Comparison of ENCODE assay signal across 18 cellular contexts in the genomic region with DNA sequence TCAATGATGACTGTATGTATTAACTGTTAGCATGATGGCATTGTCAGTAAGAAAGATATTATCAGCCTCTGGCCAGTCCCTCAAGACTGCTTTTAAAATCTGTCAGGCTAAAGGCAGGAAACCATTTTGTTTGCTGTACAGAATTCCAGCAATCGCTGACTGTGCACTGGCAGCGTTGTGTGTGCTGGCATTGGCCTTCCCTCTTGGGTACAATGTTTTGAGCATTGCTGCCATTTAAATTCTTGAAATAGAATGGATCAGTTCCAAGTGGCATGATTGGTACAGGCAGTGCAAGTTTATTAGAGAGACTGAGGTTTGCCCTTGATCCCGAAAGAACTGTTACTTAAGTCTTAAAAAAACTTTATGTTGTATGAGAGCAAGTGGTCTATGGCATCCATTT.
"Had no signal": no experiment of that assay in that cellular context is flagged by ENCODE, and none has a peak within 500 bp of the region (broad histone marks: within the 10 kb centered on the region; RNA-seq: fewer than 3 reads in every experiment).

No MANE protein-coding gene starts in this region.

- H3K9me3 ChIP-seq: body of pancreas had no signal

- H3K4me1 ChIP-seq: ascending aorta, body of pancreas had no signal

- ATAC-seq: activated CD8-positive, alpha-beta memory T cell treated with anti-CD3 and anti-CD28 coated beads, Interleukin-2, amount 10 ng/mL, durations not matched to agents 7 days and 5 days; body of pancreas; T-cell had no signal

- H3K36me3 ChIP-seq: ascending aorta had no signal

- H3K27ac ChIP-seq: ascending aorta, body of pancreas had no signal

- H3K4me3 ChIP-seq: ascending aorta, body of pancreas, SK-N-MC had no signal

- H3K27me3 ChIP-seq: ascending aorta, body of pancreas had no signal

- DNase-seq: activated B cell treated with CpG ODN at 0.5 μM for 24 hours; activated CD4-positive, alpha-beta T cell treated with anti-CD3 and anti-CD28 coated beads for 1 hour; activated CD4-positive, alpha-beta T cell treated with anti-CD3 and anti-CD28 coated beads, Interleukin-2, amount 10 ng/mL, durations not matched to agents 24 days and 14 days; activated CD4-positive, alpha-beta T cell treated with anti-CD3 and anti-CD28 coated beads, Interleukin-2, amount 50 U/mL, for 48 hours; activated CD8-positive, alpha-beta memory T cell treated with anti-CD3 and anti-CD28 coated beads, Interleukin-2, amount 10 ng/mL, durations not matched to agents 7 days and 5 days; activated effector memory CD4-positive, alpha-beta T cell treated with Interleukin-2 at 50 U/mL for 16 hours; activated naive CD4-positive, alpha-beta T cell; activated T-cell treated with anti-CD3 and anti-CD28 coated beads, Interleukin-2, amount 50 U/mL, for 24 hours; body of pancreas; NCI-H1092; NCI-H1694; NCI-H2029 treated with DMSO at 0.1 percent for 48 hours; NCI-H510A treated with DMSO at 0.1 percent for 48 hours; T-cell; T-helper 2 cell; T1000 had no signal
